19 cellular contexts compared by ENCODE assay signal in the genomic region with DNA sequence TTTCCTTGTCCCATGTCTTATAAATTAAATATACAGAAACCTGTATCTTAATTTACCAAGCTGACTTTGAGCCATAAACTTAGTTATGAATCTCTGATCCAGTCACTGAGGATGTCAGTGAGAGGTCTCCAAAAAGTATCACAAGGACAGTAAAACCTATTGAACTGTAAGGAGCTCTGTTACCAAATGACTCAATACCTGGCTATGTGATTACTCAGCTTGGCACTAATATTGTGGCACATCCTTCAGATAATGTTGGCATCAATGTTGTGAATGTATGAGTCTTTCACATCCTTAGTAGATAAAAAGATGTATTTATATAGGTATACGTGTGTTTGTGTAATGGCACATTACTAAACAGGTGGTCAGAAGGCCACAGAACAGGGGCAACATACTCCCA. TPM values are rescaled to one million over a fixed set of nuclear protein-coding genes. Genes with fewer than 3 reads are reported as not detected.
DNase-seq lines count a peak whose midpoint lies in the region; ATAC-seq and TF ChIP-seq lines count a peak whose summit lies in the region.
"Had no signal": no experiment of that assay in that cellular context is flagged by ENCODE, and none has a peak within 500 bp of the region (broad histone marks: within the 10 kb centered on the region; RNA-seq: fewer than 3 reads in every experiment).

No MANE protein-coding gene starts in this region.

- TF ChIP-seq CTCF in RWPE1 (conservative IDR thresholded peaks at IDR 0.05; ENCODE audit: low read depth) = no peak
- no peak for TF ChIP-seq CTCF in fibroblast of mammary gland (conservative IDR thresholded peaks at IDR 0.05; ENCODE audit: control insufficient read depth, insufficient read depth, low read depth, low read length)
- no peak for TF ChIP-seq CTCF in colonic mucosa (IDR thresholded peaks at IDR 0.05)

- in situ Hi-C loops in ACHN (cut with HindIII; ENCODE audit: low pct_ligation_motif_present, low pct_unique_long_range_greater_than_20kb, low sequenced_read_pairs) = no loop called here

- no peaks in the 10 kb centered on the region for H3K27me3 ChIP-seq in colonic mucosa

- intact Hi-C loops in colonic mucosa (cut with DNase I) = no loop called here

- POLR2A ChIA-PET in RWPE1 (lab: Yijun Ruan, JAX; ENCODE audit: low non-redundant PET) = no interaction called here

- H3K36me3 ChIP-seq in colonic mucosa = no peaks in the 10 kb centered on the region

- no peaks in the 10 kb centered on the region for H3K4me1 ChIP-seq in colonic mucosa

- H3K9me3 ChIP-seq in colonic mucosa = no peaks in the 10 kb centered on the region

- ATAC-seq in GM18519 (IDR thresholded peaks at IDR 0.05; ENCODE audit: low FRiP score, unreplicated experiment) (no peak), HG03442 (IDR thresholded peaks at IDR 0.05; ENCODE audit: unreplicated experiment) (no peak)

- CTCF ChIA-PET in RWPE1 (lab: Yijun Ruan, JAX) = interaction anchor here (0.6 kb wide), 1 partner anchor 818 kb away, joined by 4 read pairs; no protein-coding TSS in a partner anchor

- no peak overlapping the region for H3K9ac ChIP-seq in colonic mucosa (ENCODE audit: low read depth in 2 of 2, low read length in 2 of 2)

- H3K4me3 ChIP-seq in fibroblast of mammary gland (ENCODE audit: control insufficient read depth, low read depth, low read length) = no peak overlapping the region
- no peak overlapping the region for H3K4me3 ChIP-seq in colonic mucosa
- H3K4me3 ChIP-seq: PC-9, SK-N-MC had no signal

- DNase-seq in ACHN (peak; percentile 11), LHCN-M2 (ENCODE audit: low read depth) (peak; percentile 10), RWPE1 (ENCODE audit: low spot score) (peak; percentile 36), fibroblast of mammary gland (ENCODE audit: low read depth) (peak; percentile 1), colonic mucosa (no peak)
- no peak for DNase-seq in activated T-cell treated with anti-CD3 and anti-CD28 coated beads, Interleukin-2, amount 50 U/mL, for 1 hour
- DNase-seq: CD4-positive, alpha-beta memory T cell; DMS53; H9; NCI-H1417; NCI-H187; NCI-H2227 treated with DMSO at 0.1 percent for 48 hours; NCI-H510A treated with DMSO at 0.1 percent for 48 hours; Right ventricle myocardium superior had no signal

- H3K27ac ChIP-seq in RWPE1 (no peak overlapping the region), colonic mucosa (no peak overlapping the region)
- H3K27ac ChIP-seq: PC-9, SK-N-MC had no signal

RNA-seq across cellular contexts. Expression of a gene that starts 18.0 kb away (rescaled TPM):
- total RNA-seq in LHCN-M2 (2014; rRNA removed) (0.26 and 0.52 TPM in 2 replicates), colonic mucosa (not detected)
- polyA plus RNA-seq in LHCN-M2 (2012) = 1.3 TPM
- total RNA-seq: CD4-positive, alpha-beta memory T cell; H9; PC-9; Right ventricle myocardium superior had no signal
- polyA plus RNA-seq: CD4-positive, alpha-beta memory T cell had no signal

RNA-seq across cellular contexts. Expression of a gene that starts 34.8 kb away (rescaled TPM):
- not detected in 2 replicates for total RNA-seq in LHCN-M2 (2014; rRNA removed)
- polyA plus RNA-seq in LHCN-M2 (2012) = not detected
- not detected for total RNA-seq in colonic mucosa
- total RNA-seq: CD4-positive, alpha-beta memory T cell; PC-9; Right ventricle myocardium superior had no signal
- polyA plus RNA-seq: BJ; CD4-positive, alpha-beta memory T cell had no signal

Comparison
In these comparisons a context has a peak if more than half of its experiments do, and no peak if none do; other contexts are left out.
1. DNase-seq: peak in ACHN (single experiment), LHCN-M2 (single experiment), RWPE1 (single experiment) and fibroblast of mammary gland (single experiment); none in activated T-cell treated with anti-CD3 and anti-CD28 coated beads, Interleukin-2, amount 50 U/mL, for 1 hour (single experiment) and colonic mucosa (single experiment).